ENCODE assay signal across 24 cellular contexts in the genomic region with DNA sequence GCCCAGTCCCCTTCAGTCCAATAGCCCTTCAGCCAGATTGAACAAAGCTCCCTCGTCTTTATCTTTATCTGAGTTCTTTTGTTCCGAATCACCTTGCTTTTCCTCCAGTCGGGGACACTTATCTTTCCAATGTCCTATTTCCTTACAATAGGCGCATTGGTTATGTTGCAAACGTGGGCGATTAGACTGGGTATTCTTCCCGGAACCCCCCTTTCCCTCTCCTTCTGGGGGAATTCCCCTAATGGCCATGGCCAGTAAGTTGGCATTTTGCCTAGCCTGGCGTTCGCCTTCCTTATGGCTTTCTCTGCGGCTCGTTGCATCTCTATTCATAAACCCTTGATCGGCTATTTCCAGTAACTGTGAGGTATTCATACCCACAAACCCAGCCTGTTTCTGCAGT.
"Had no signal": no experiment of that assay in that cellular context is flagged by ENCODE, and none has a peak within 500 bp of the region (broad histone marks: within the 10 kb centered on the region; RNA-seq: fewer than 3 reads in every experiment).

No MANE protein-coding gene starts in this region.

- H3K9me3 ChIP-seq: SJCRH30, SK-N-SH had no signal

- H3K4me1 ChIP-seq: SJCRH30 had no signal

- H3K4me3 ChIP-seq: cardiac muscle cell, MG63, SJCRH30 had no signal

- ATAC-seq: activated CD8-positive, alpha-beta T cell treated with anti-CD3 and anti-CD28 coated beads for 36 hours; Right ventricle myocardium inferior had no signal

- DNase-seq: activated CD4-positive, CD25-positive, alpha-beta regulatory T cell; activated CD8-positive, alpha-beta memory T cell treated with anti-CD3 and anti-CD28 coated beads, Interleukin-2, amount 50 U/mL, for 48 hours; activated CD8-positive, alpha-beta T cell treated with anti-CD3 and anti-CD28 coated beads for 36 hours; activated T-cell treated with anti-CD3 and anti-CD28 coated beads, Interleukin-2, amount 50 U/mL, for 1 hour; aorta; brain microvascular endothelial cell; MG63; MV-4-11; NCI-H1092 treated with DMSO at 0.1 percent for 48 hours; NCI-H1417 treated with DMSO at 0.1 percent for 48 hours; NCI-H1694; NCI-H2029; NCI-H2107; NCI-H2227 treated with DMSO at 0.1 percent for 48 hours; NCI-H446 treated with DMSO at 0.1 percent for 48 hours; NCI-H524 treated with DMSO at 0.1 percent for 48 hours; NCI-H748 treated with DMSO at 0.1 percent for 48 hours; RPMI8226; SJCRH30; SK-N-SH; T1000 had no signal

- H3K27ac ChIP-seq: brain microvascular endothelial cell, cardiac muscle cell, SJCRH30, VCaP had no signal

- H3K36me3 ChIP-seq: brain microvascular endothelial cell, cardiac muscle cell, MG63, SJCRH30 had no signal

- H3K27me3 ChIP-seq: brain microvascular endothelial cell, cardiac muscle cell, MG63, SJCRH30 had no signal
